ENCODE assay signal across 11 cellular contexts in the genomic region with DNA sequence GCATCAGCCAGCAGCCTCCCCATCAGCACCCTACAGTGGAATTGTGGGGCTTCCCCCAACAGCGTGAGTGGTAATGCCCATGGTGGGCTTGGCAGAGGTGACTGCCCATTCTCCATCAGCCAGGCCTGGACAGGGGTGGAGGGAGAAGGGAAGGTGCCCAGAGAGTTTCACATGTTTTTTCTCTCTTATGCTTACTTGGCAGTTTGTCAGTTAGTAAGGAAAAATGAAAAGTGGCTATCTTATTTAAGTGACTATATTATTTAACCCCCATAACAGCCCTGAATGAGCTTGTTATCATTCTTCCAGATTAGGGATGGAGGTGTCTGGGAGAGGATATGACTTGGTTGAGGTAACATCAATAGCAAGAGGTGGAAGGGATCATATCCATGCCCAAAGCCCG.
"Had no signal": no experiment of that assay in that cellular context is flagged by ENCODE, and none has a peak within 500 bp of the region (broad histone marks: within the 10 kb centered on the region; RNA-seq: fewer than 3 reads in every experiment).

No MANE protein-coding gene starts in this region.

- H3K4me1 ChIP-seq: HAP-1 had no signal

- FAIRE-seq: H1, H54 had no signal

- H3K9ac ChIP-seq: GM23248 had no signal

- H2AFZ ChIP-seq: GM23248, GM23338 had no signal

- H3K4me2 ChIP-seq: GM23338 had no signal

- ATAC-seq: GM23338, HCT116 had no signal

- H3K27ac ChIP-seq: GM23248 had no signal

- H3K4me3 ChIP-seq: GM23248, GM23338, HAP-1 had no signal

- H3K36me3 ChIP-seq: HAP-1 had no signal

- DNase-seq: GM23248, GOT3, H7, H9, HCEC 1CT, HFFc6 had no signal

- H3K9me3 ChIP-seq: HAP-1 had no signal
